ENCODE assay signal across 8 cellular contexts in the genomic region with DNA sequence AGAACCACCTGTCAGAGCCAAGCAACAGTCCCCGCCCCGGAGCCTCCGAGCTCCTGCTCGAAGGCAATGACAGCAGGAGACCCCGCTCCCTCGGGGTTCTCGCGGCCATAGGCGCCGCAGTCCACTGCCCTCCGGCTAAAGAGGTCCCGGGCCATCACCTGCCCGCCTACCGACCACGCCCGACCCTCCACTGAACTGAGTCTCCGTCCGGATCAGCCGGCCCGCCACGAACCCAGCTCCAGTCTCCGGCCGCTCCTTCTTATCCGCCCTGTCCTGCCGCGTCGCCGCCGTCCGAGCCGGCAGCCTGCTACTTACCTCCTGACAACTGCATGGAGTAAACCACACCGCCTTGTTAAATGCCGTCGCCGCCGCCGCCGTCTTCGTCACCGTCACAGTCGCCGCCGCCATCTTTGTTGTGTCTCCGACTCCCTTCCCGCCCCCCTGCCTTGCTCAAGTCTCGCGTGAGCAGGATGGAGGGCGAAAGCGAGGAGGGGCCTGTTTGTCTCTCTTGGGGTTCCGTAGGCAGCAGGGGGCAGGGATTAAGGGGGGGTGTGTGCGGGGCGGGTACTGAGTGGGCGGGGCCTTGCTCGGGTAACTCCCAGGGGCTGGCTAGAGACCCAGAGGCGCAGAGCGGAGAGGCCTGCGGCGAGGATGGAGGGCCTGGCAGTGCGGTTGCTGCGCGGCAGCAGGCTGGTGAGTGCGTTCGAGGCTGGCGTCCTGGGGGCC. TPM values are rescaled to one million over a fixed set of nuclear protein-coding genes. Genes with fewer than 3 reads are reported as not detected.
DNase-seq lines count a peak whose midpoint lies in the region; FAIRE-seq and TF ChIP-seq lines count a peak whose summit lies in the region.

ACADSB (plus strand) TSS at position 628 of the 726 bp plus-strand sequence; CDS start at position 652, 24 bp downstream.
IKZF5 (minus strand) TSS at position 417 of the 726 bp plus-strand sequence. CDS start 10,170 bp downstream, outside the sequence.

- H3K27me3 ChIP-seq in MM.1S (replicated peaks; ENCODE audit: insufficient read depth, low read length) (no peaks in the 10 kb centered on the region), stomach (no peaks in the 10 kb centered on the region)

- peak within 1 kb of the TSS; percentile 96 for H2AFZ ChIP-seq in MM.1S (ENCODE audit: low read length)

- intact Hi-C loops in stomach (cut with DNase I; ENCODE audit: low total_unique reads): no loop called here

- H3F3A ChIP-seq in MM.1S (ENCODE audit: insufficient read depth, low read length): no peaks in the 10 kb centered on the region

- DNase-seq in HCEC 1CT (peak; percentile 97), MM.1S (peak; percentile 97), SHP77 treated with DMSO at 0.1 percent for 48 hours (lab: John Stamatoyannopoulos, UW) (peak; percentile 56), fibroblast of villous mesenchyme (ENCODE audit: low read depth) (peak; percentile 99), neural crest cell (ENCODE audit: low read depth, low spot score) (peak; percentile 90), stomach (peak; percentile 96)
- DNase-seq in activated effector memory CD4-positive, alpha-beta T cell treated with anti-CD3 and anti-CD28 coated beads, Interleukin-2, amount 50 U/mL, for 16 hours: peak; percentile 98

- H3K36me3 ChIP-seq in MM.1S (replicated peaks; ENCODE audit: insufficient read depth, low read length) (no peaks in the 10 kb centered on the region), stomach (peaks cover 0 to 13% (median 6%) of the 10 kb centered on the region in 4 donors)

- TF ChIP-seq EP300 in stomach (IDR thresholded peaks at IDR 0.05): no peak

- WGBS in stomach, 5 donors: 0 to 1% (median 1%) methylated on average over 31 to 64 of the region's 64 CpGs

- TF ChIP-seq POLR2A in stomach (IDR thresholded peaks at IDR 0.05): peak in 2 of 4 donors; percentile 67 to 71

- H3K4me3 ChIP-seq in MM.1S (ENCODE audit: low read length): peak within 1 kb of the TSS; percentile 86
- H3K4me3 ChIP-seq in fibroblast of villous mesenchyme (ENCODE audit: low read depth, low read length): peak within 1 kb of the TSS; percentile 97
- H3K4me3 ChIP-seq in stomach: peak within 1 kb of the TSS; percentile 95 to 100 (median 97)

- no peaks in the 10 kb centered on the region for H3K27me3 Mint-ChIP-seq in neural crest cell (ENCODE audit: low read depth)

- H3K4me3 Mint-ChIP-seq in neural crest cell: peak within 1 kb of the TSS; percentile 98

- H3K36me3 Mint-ChIP-seq in neural crest cell (ENCODE audit: low read depth): peaks cover 4% of the 10 kb centered on the region

- peaks cover 10% of the 10 kb centered on the region; the same call in 1 of the 2 replicates for H3K4me1 ChIP-seq in MM.1S (ENCODE audit: low read length)
- H3K4me1 ChIP-seq in stomach: peaks cover 11 to 67% (median 47%) of the 10 kb centered on the region in 4 donors

- peaks cover 51% of the 10 kb centered on the region for H3K79me2 ChIP-seq in MM.1S (ENCODE audit: low read length)

- H3K9me3 ChIP-seq in MM.1S (replicated peaks; ENCODE audit: insufficient read depth, low read length) (no peaks in the 10 kb centered on the region), stomach (no peaks in the 10 kb centered on the region)

- peaks cover 41% of the 10 kb centered on the region for H3K4me1 Mint-ChIP-seq in neural crest cell

- H3K27ac Mint-ChIP-seq in neural crest cell (ENCODE audit: unreplicated experiment): peak within 1 kb of the TSS; percentile 99

- H3K9me2 ChIP-seq in MM.1S (replicated peaks; ENCODE audit: insufficient read depth, low read length): no peaks in the 10 kb centered on the region

- H3K4me2 ChIP-seq in MM.1S (ENCODE audit: low read depth, low read length): peak within 1 kb of the TSS; percentile 99

- H3K27ac ChIP-seq in MM.1S (ENCODE audit: low read length) (peak within 1 kb of the TSS; percentile 67; the same call in 1 of the 2 replicates), stomach (peak within 1 kb of the TSS; percentile 92 to 96 (median 94))

- H3K9me3 Mint-ChIP-seq in neural crest cell: no peaks in the 10 kb centered on the region

- peak; percentile 86 for FAIRE-seq in G401.6 (lab: Jason Lieb, UNC)

- H4K20me1 ChIP-seq in MM.1S (ENCODE audit: insufficient read depth, low read length): peaks cover 4% of the 10 kb centered on the region; the same call in 1 of the 2 replicates

- peak within 1 kb of the TSS; percentile 93 for H3K9ac ChIP-seq in MM.1S (ENCODE audit: low read length)

- TF ChIP-seq CTCF in MM.1S (IDR thresholded peaks at IDR 0.05; ENCODE audit: low read length) (no peak), fibroblast of villous mesenchyme (IDR thresholded peaks at IDR 0.05; ENCODE audit: insufficient read depth, low read depth, low read length) (no peak), neural crest cell (conservative IDR thresholded peaks at IDR 0.05) (no peak), stomach (IDR thresholded peaks at IDR 0.05) (no peak)

RNA-seq across cellular contexts. Expression of gene ACADSB, which starts in this region (rescaled TPM):
- total RNA-seq in fibroblast of villous mesenchyme (4.2 and 4.3 TPM in 2 replicates), neural crest cell (16.8 and 17.2 TPM in 2 replicates), stomach (10 to 100 TPM in 4 of 5 donors, 1 to 10 TPM in 1; 3.8 to 19.1 (median 12.9) TPM)
- polyA plus RNA-seq in stomach: 10 to 100 TPM in 1 of 3 donors, 1 to 10 TPM in 2; 8.2 to 10.7 (median 8.8) TPM

RNA-seq across cellular contexts. Expression of gene IKZF5, which starts in this region (rescaled TPM):
- total RNA-seq in fibroblast of villous mesenchyme (2.9 and 4.3 TPM in 2 replicates), neural crest cell (12.1 and 14.1 TPM in 2 replicates), stomach (10 to 100 TPM in 2 of 5 donors, 1 to 10 TPM in 3; 3.5 to 18.5 (median 9.8) TPM)
- polyA plus RNA-seq in stomach: 1 to 10 TPM; 5.4 to 8.4 (median 5.5) TPM

Comparison
In these comparisons a context has a peak if more than half of its experiments do, and no peak if none do; other contexts are left out.
1. Peak in every context shown above with its lines: DNase-seq, H3K4me3 ChIP-seq and H3K27ac ChIP-seq.